Comparison of ENCODE assay signal across 8 cellular contexts in genomic region chr1:62435231-62436038, GRCh38. TPM values are rescaled to one million over a fixed set of nuclear protein-coding genes. Genes with fewer than 3 reads are reported as not detected.
DNase-seq lines count a peak whose midpoint lies in the region; ATAC-seq and TF ChIP-seq lines count a peak whose summit lies in the region.

No MANE protein-coding gene starts in this region.

- H3K9me2 ChIP-seq in Loucy (replicated peaks; ENCODE audit: low read depth, low read length), result no peaks in the 10 kb centered on the region

- peak overlapping the region; percentile 98 for H3K9ac ChIP-seq in Loucy (ENCODE audit: low read depth, low read length, poor library complexity, severe bottlenecking)
- peak overlapping the region; percentile 86 to 96 for H3K9ac ChIP-seq in liver (ENCODE audit: low read depth in 1 of 2, low read length in 2 of 2)

- no peak for DNase-seq in GM06990 (ENCODE audit: extremely low read depth, insufficient read length)
- DNase-seq in brain microvascular endothelial cell, result no peak
- DNase-seq in thyroid gland, result peak in 1 of 2 donors; percentile 16
- no peak for DNase-seq in UCSD-AML1 (lab: John Stamatoyannopoulos, UW; ENCODE audit: unreplicated experiment)
- DNase-seq in hippocampal formation (lab: John Stamatoyannopoulos, UW), result no peak

- H3K27ac ChIP-seq in brain microvascular endothelial cell (peak overlapping the region; percentile 99), liver (ENCODE audit: low read depth in 1 of 2, low read length in 2 of 2) (peak overlapping the region; percentile 91 to 96), thyroid gland (peak overlapping the region; percentile 92 to 96 (median 94))

- peak overlapping the region; percentile 65 for H2AFZ ChIP-seq in Loucy (ENCODE audit: low read length)

- intact Hi-C loops in thyroid gland (cut with DNase I), result no loop called here

- peaks cover 36% of the 10 kb centered on the region for H4K20me1 ChIP-seq in Loucy (ENCODE audit: insufficient read depth, low read length, poor library complexity, severe bottlenecking)

- H3K9me3 ChIP-seq in Loucy (ENCODE audit: insufficient read depth, low read depth, low read length) (no peaks in the 10 kb centered on the region), liver (ENCODE audit: control insufficient read depth in 4 of 4, low read length in 3 of 4) (no peaks in the 10 kb centered on the region), thyroid gland (no peaks in the 10 kb centered on the region)

- H3K4me3 ChIP-seq in GM06990 (replicated peaks; ENCODE audit: low read depth, low read length) (peak overlapping the region; percentile 86), Loucy (ENCODE audit: low read length, poor library complexity, severe bottlenecking) (peak overlapping the region; percentile 89), brain microvascular endothelial cell (ENCODE audit: low read depth, low read length) (peak overlapping the region; percentile 90), liver (ENCODE audit: low read depth in 1 of 3, low read length in 3 of 3) (peak overlapping the region; percentile 79 to 100 (median 97)), thyroid gland (replicated peaks in 1 of 3) (peak overlapping the region; percentile 69 to 90 (median 79))

- TF ChIP-seq RAD21 in liver (IDR thresholded peaks at IDR 0.05), result no peak

- H3F3A ChIP-seq in Loucy (ENCODE audit: low read depth), result peaks cover 3% of the 10 kb centered on the region; the same call in 1 of the 2 replicates

- peaks cover 51% of the 10 kb centered on the region for H3K79me2 ChIP-seq in Loucy (ENCODE audit: insufficient read depth, low read length)

- H3K27me3 ChIP-seq in GM06990 (replicated peaks; ENCODE audit: control insufficient read depth, insufficient read depth, low read length) (no peaks in the 10 kb centered on the region), Loucy (ENCODE audit: insufficient read depth, low read length, poor library complexity, severe bottlenecking) (peaks cover 9% of the 10 kb centered on the region), brain microvascular endothelial cell (replicated peaks) (no peaks in the 10 kb centered on the region), liver (ENCODE audit: control insufficient read depth in 4 of 4, insufficient read depth in 4 of 4, low read length in 3 of 4) (no peaks in the 10 kb centered on the region), thyroid gland (no peaks in the 10 kb centered on the region)

- H3K4me1 ChIP-seq in Loucy (ENCODE audit: insufficient read depth, low read length, poor library complexity, severe bottlenecking) (peaks cover 26% of the 10 kb centered on the region), liver (ENCODE audit: control insufficient read depth in 4 of 4, insufficient read depth in 4 of 4, low read length in 3 of 4) (peaks cover 6 to 29% (median 20%) of the 10 kb centered on the region in 4 donors), thyroid gland (peaks cover 25 to 26% of the 10 kb centered on the region in 2 donors)

- ATAC-seq in HG03045 (IDR thresholded peaks at IDR 0.05; ENCODE audit: unreplicated experiment), result no peak

- no peak for TF ChIP-seq CTCF in GM06990 (IDR thresholded peaks at IDR 0.05; ENCODE audit: insufficient read depth, low read length, poor library complexity, severe bottlenecking)
- no peak for TF ChIP-seq CTCF in Loucy (conservative IDR thresholded peaks at IDR 0.05; ENCODE audit: low read length)
- TF ChIP-seq CTCF in brain microvascular endothelial cell (IDR thresholded peaks at IDR 0.05; ENCODE audit: low read depth, low read length, missing control alignments), result no peak
- TF ChIP-seq CTCF in liver (IDR thresholded peaks at IDR 0.05; ENCODE audit: low read depth, low read length, missing input control), result no peak
- TF ChIP-seq CTCF in thyroid gland (IDR thresholded peaks at IDR 0.05), result no peak

- in situ Hi-C loops in brain microvascular endothelial cell (cut with HindIII; ENCODE audit: low pct_ligation_motif_present, low sequenced_read_pairs), result no loop called here

- no peaks in the 10 kb centered on the region for H3K36me3 ChIP-seq in GM06990 (ENCODE audit: control insufficient read depth, insufficient read depth, low read length)
- H3K36me3 ChIP-seq in Loucy (ENCODE audit: insufficient read depth, low read length), result 0 out of 2 replicates have a peak, but pooled peaks cover under 1% of the 10 kb centered on the region
- H3K36me3 ChIP-seq in brain microvascular endothelial cell (replicated peaks), result no peaks in the 10 kb centered on the region
- H3K36me3 ChIP-seq in liver (ENCODE audit: control insufficient read depth in 4 of 4, insufficient read depth in 3 of 4, low read depth in 1 of 4, low read length in 3 of 4), result no peaks in the 10 kb centered on the region
- H3K36me3 ChIP-seq in thyroid gland, result no peaks in the 10 kb centered on the region

- peak overlapping the region; percentile 95 for H3K4me2 ChIP-seq in Loucy (ENCODE audit: low read depth, low read length, poor library complexity, severe bottlenecking)

- TF ChIP-seq POLR2A in thyroid gland (IDR thresholded peaks at IDR 0.05), result no peak

- 50% methylated on average over 31 of the region's 31 CpGs for WGBS in liver
- 47 to 50% methylated on average over 31 of the region's 31 CpGs for WGBS in thyroid gland, 2 donors

TF ChIP-seq in liver, 16 proteins besides CTCF, POLR2A, EP300 and RAD21:
- no peak for TF ChIP-seq HNF4G (IDR thresholded peaks at IDR 0.05)
- no peak for TF ChIP-seq EGR1 (IDR thresholded peaks at IDR 0.05; ENCODE audit: low read depth in 2 of 2)
- TF ChIP-seq TAF1 (conservative IDR thresholded peaks at IDR 0.05), result no peak
- no peak for TF ChIP-seq RXRA (IDR thresholded peaks at IDR 0.05)
- TF ChIP-seq FOXA1 (IDR thresholded peaks at IDR 0.05), result no peak
- TF ChIP-seq ATF3 (IDR thresholded peaks at IDR 0.05), result no peak
- TF ChIP-seq GABPA (IDR thresholded peaks at IDR 0.05 in 1 of 2, conservative IDR thresholded peaks at IDR 0.05 in 1 of 2), result no peak
- no peak for TF ChIP-seq NR2F2 (IDR thresholded peaks at IDR 0.05)
- no peak for TF ChIP-seq SP1 (IDR thresholded peaks at IDR 0.05)
- TF ChIP-seq HNF4A (conservative IDR thresholded peaks at IDR 0.05), result no peak
- no peak for TF ChIP-seq MAX (IDR thresholded peaks at IDR 0.05)
- TF ChIP-seq REST (IDR thresholded peaks at IDR 0.05), result no peak
- no peak for TF ChIP-seq FOXA2 (IDR thresholded peaks at IDR 0.05)
- TF ChIP-seq YY1 (IDR thresholded peaks at IDR 0.05), result no peak
- no peak for TF ChIP-seq ZBTB33 (IDR thresholded peaks at IDR 0.05)
- no peak for TF ChIP-seq JUND (IDR thresholded peaks at IDR 0.05)

RNA-seq across cellular contexts. Expression of gene USP1, which starts 1.4 kb away (rescaled TPM):
- total RNA-seq in liver (10 to 100 TPM in 1 of 2 donors, 1 to 10 TPM in 1; 8.1 to 33.8 TPM), thyroid gland (10 to 100 TPM; 27.4 to 33.0 (median 30.9) TPM)
- polyA plus RNA-seq in liver, result 1 to 10 TPM; 5.1 to 7.4 TPM
